8 cellular contexts compared by ENCODE assay signal in the genomic region with DNA sequence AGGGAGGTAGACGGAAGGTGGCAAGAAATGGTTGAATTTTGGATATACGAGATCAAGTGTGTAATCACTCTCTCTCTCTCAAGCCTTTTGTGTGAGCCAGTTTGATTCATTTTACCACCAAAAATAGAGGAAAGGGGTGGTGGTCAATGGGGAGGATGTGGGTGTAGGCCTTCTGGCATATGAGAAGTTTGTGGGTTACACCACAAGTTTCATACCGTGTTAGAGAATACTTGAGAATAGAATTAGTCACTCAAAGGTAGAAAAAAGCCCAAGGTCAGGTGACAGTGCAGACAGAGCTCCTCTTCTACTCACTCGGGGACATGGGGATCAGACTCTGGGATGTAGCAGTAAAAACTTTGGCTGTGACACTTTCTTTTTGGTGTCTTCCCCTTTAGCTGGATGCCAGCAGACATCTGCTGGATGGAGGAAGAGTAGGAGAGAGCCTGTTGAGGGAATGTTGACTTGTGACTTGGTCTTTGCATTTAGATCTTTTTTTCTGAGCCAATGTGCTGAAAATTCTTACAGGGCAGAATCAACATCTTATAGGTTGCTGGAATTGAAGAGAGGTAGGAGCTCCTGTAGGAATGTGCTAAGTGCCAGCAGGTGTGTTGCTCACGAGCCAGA. TPM values are rescaled to one million over a fixed set of nuclear protein-coding genes. Genes with fewer than 3 reads are reported as not detected.
DNase-seq lines count a peak whose midpoint lies in the region; ATAC-seq and TF ChIP-seq lines count a peak whose summit lies in the region.

No MANE protein-coding gene starts in this region.

- TF ChIP-seq CTCF in endothelial cell (IDR thresholded peaks at IDR 0.05; ENCODE audit: unreplicated experiment) (no peak), progenitor cell of endocrine pancreas (IDR thresholded peaks at IDR 0.05; ENCODE audit: unreplicated experiment) (no peak)

- H3K4me3 Mint-ChIP-seq in activated CD8-positive, alpha-beta memory T cell treated with anti-CD3 and anti-CD28 coated beads, Interleukin-2, amount 10 ng/mL, durations not matched to agents 7 days and 5 days: no peak overlapping the region
- H3K4me3 Mint-ChIP-seq in endothelial cell (ENCODE audit: unreplicated experiment) (no peak overlapping the region), progenitor cell of endocrine pancreas (ENCODE audit: low read depth) (no peak overlapping the region)

- no peak overlapping the region for H3K27ac Mint-ChIP-seq in activated CD8-positive, alpha-beta memory T cell treated with anti-CD3 and anti-CD28 coated beads, Interleukin-2, amount 10 ng/mL, durations not matched to agents 7 days and 5 days
- H3K27ac Mint-ChIP-seq in endothelial cell (ENCODE audit: unreplicated experiment) (no peak overlapping the region), progenitor cell of endocrine pancreas (no peak overlapping the region)

- peaks cover 6% of the 10 kb centered on the region for H3K9me3 Mint-ChIP-seq in activated CD8-positive, alpha-beta memory T cell treated with anti-CD3 and anti-CD28 coated beads, Interleukin-2, amount 10 ng/mL, durations not matched to agents 7 days and 5 days (ENCODE audit: low read depth)
- H3K9me3 Mint-ChIP-seq in endothelial cell (ENCODE audit: unreplicated experiment) (no peaks in the 10 kb centered on the region), progenitor cell of endocrine pancreas (ENCODE audit: low read depth) (peaks cover 7% of the 10 kb centered on the region)

- CTCF ChIA-PET in activated CD8-positive, alpha-beta memory T cell treated with anti-CD3 and anti-CD28 coated beads, Interleukin-2, amount 10 ng/mL, durations not matched to agents 7 days and 5 days (lab: Charles Lee): interaction anchor here (1.0 to 2.8 kb wide), 4 partner anchors 14 to 179 kb away, joined by 3 to 10 read pairs (median 3); no protein-coding TSS in a partner anchor

- ATAC-seq in GM19397 (IDR thresholded peaks at IDR 0.05; ENCODE audit: unreplicated experiment): peak; percentile 99
- ATAC-seq in HG03280 (IDR thresholded peaks at IDR 0.05; ENCODE audit: unreplicated experiment): peak; percentile 100
- peak; percentile 98 for ATAC-seq in activated CD8-positive, alpha-beta memory T cell treated with anti-CD3 and anti-CD28 coated beads, Interleukin-2, amount 10 ng/mL, durations not matched to agents 7 days and 5 days

- intact Hi-C loops in posterior vena cava (cut with DNase I): no loop called here

- DNase-seq in activated CD8-positive, alpha-beta memory T cell treated with anti-CD3 and anti-CD28 coated beads, Interleukin-2, amount 10 ng/mL, durations not matched to agents 7 days and 5 days: peak; percentile 88
- peak; percentile 18 for DNase-seq in stimulated activated CD8-positive, alpha-beta memory T cell treated with anti-CD3 and anti-CD28 coated beads, Interleukin-12 subunit alpha, Interleukin-12 subunit beta, amount 100 ng/mL, for 1 hour (ENCODE audit: low read depth)
- DNase-seq in endothelial cell (ENCODE audit: low spot score) (no peak), progenitor cell of endocrine pancreas (ENCODE audit: low spot score, unreplicated experiment) (no peak), posterior vena cava (ENCODE audit: low spot score) (no peak), foreskin melanocyte (no peak)

- H3K4me1 Mint-ChIP-seq in activated CD8-positive, alpha-beta memory T cell treated with anti-CD3 and anti-CD28 coated beads, Interleukin-2, amount 10 ng/mL, durations not matched to agents 7 days and 5 days: no peaks in the 10 kb centered on the region
- peaks cover 11% of the 10 kb centered on the region for H3K4me1 Mint-ChIP-seq in endothelial cell (ENCODE audit: unreplicated experiment)
- H3K4me1 Mint-ChIP-seq in progenitor cell of endocrine pancreas (ENCODE audit: low read depth): no peaks in the 10 kb centered on the region

- H3K27me3 Mint-ChIP-seq in activated CD8-positive, alpha-beta memory T cell treated with anti-CD3 and anti-CD28 coated beads, Interleukin-2, amount 10 ng/mL, durations not matched to agents 7 days and 5 days: peaks cover 52% of the 10 kb centered on the region
- H3K27me3 Mint-ChIP-seq in endothelial cell (ENCODE audit: unreplicated experiment): peaks cover 3% of the 10 kb centered on the region
- H3K27me3 Mint-ChIP-seq in progenitor cell of endocrine pancreas: no peaks in the 10 kb centered on the region

- peaks cover 5% of the 10 kb centered on the region for H3K36me3 Mint-ChIP-seq in activated CD8-positive, alpha-beta memory T cell treated with anti-CD3 and anti-CD28 coated beads, Interleukin-2, amount 10 ng/mL, durations not matched to agents 7 days and 5 days
- H3K36me3 Mint-ChIP-seq in endothelial cell (ENCODE audit: low read depth, unreplicated experiment) (no peaks in the 10 kb centered on the region), progenitor cell of endocrine pancreas (ENCODE audit: insufficient read depth) (no peaks in the 10 kb centered on the region)

RNA-seq across cellular contexts. Expression of gene RYK, which starts 43.8 kb away (rescaled TPM):
- 1 to 10 TPM; 7.7 to 8.6 TPM for total RNA-seq in activated CD8-positive, alpha-beta memory T cell treated with anti-CD3 and anti-CD28 coated beads, Interleukin-2, amount 10 ng/mL, durations not matched to agents 7 days and 5 days
- 60.4 TPM for total RNA-seq in endothelial cell (ENCODE audit: unreplicated experiment)
- 82.3 and 85.2 TPM in 2 replicates for total RNA-seq in progenitor cell of endocrine pancreas
- 10 to 100 TPM; 55.8 to 82.7 TPM for total RNA-seq in posterior vena cava

Comparison
In these comparisons a context has a peak if more than half of its experiments do, and no peak if none do; other contexts are left out.
1. DNase-seq: peak in activated CD8-positive, alpha-beta memory T cell treated with anti-CD3 and anti-CD28 coated beads, Interleukin-2, amount 10 ng/mL, durations not matched to agents 7 days and 5 days (single experiment) and stimulated activated CD8-positive, alpha-beta memory T cell treated with anti-CD3 and anti-CD28 coated beads, Interleukin-12 subunit alpha, Interleukin-12 subunit beta, amount 100 ng/mL, for 1 hour (single experiment); none in endothelial cell (single experiment), progenitor cell of endocrine pancreas (single experiment), posterior vena cava (single experiment) and foreskin melanocyte (single experiment).
2. Peak in every context shown above with its lines, with median percentiles within 50 percentile points of each other: ATAC-seq.